In the genomic region with DNA sequence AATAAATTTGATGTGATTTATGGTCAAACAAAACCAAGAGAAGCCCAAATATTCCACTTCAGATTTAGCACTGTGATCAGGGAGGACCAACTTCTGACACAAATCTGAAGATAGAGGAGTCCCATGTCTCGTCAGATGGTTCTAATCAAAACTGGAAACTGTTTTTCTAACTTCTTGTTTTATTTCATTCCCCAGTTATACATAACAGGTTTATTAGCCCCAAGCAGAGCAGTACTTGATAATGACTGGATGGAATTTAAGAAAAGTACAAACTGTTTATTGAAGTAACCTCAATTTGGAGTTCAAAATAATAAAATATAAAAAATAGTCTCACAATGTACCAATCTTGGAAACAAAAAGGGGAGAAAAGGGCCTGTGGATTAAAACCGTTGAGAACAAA, we compare ENCODE assay signal across 20 cellular contexts.
DNase-seq lines count a peak whose midpoint lies in the region; ATAC-seq, FAIRE-seq and TF ChIP-seq lines count a peak whose summit lies in the region.
"Had no signal": no experiment of that assay in that cellular context is flagged by ENCODE, and none has a peak within 500 bp of the region (broad histone marks: within the 10 kb centered on the region; RNA-seq: fewer than 3 reads in every experiment).

No MANE protein-coding gene starts in this region.

- peak overlapping the region; percentile 42 for H3K27ac Mint-ChIP-seq in endothelial cell (ENCODE audit: unreplicated experiment)
- no peak overlapping the region for H3K27ac Mint-ChIP-seq in activated CD8-positive, alpha-beta T cell treated with anti-CD3 and anti-CD28 coated beads for 36 hours
- H3K27ac Mint-ChIP-seq: CD4-positive, alpha-beta T cell; H9 had no signal

- H3K4me1 Mint-ChIP-seq in endothelial cell (ENCODE audit: unreplicated experiment), result peaks cover 16% of the 10 kb centered on the region
- no peaks in the 10 kb centered on the region for H3K4me1 Mint-ChIP-seq in activated CD8-positive, alpha-beta T cell treated with anti-CD3 and anti-CD28 coated beads for 36 hours (ENCODE audit: low read depth)

- TF ChIP-seq CTCF in D721Med (IDR thresholded peaks at IDR 0.05; ENCODE audit: insufficient read depth, missing control alignments), result no peak
- TF ChIP-seq CTCF in endothelial cell (IDR thresholded peaks at IDR 0.05; ENCODE audit: unreplicated experiment), result no peak
- TF ChIP-seq CTCF in suprapubic skin (IDR thresholded peaks at IDR 0.05), result no peak
- TF ChIP-seq CTCF in GM13977 (IDR thresholded peaks at IDR 0.05; ENCODE audit: extremely low read depth, insufficient read depth, missing control alignments), result no peak
- TF ChIP-seq CTCF in activated CD8-positive, alpha-beta T cell treated with anti-CD3 and anti-CD28 coated beads for 36 hours (IDR thresholded peaks at IDR 0.05), result no peak

- H3K36me3 Mint-ChIP-seq in endothelial cell (ENCODE audit: low read depth, unreplicated experiment), result peaks cover 52% of the 10 kb centered on the region
- no peaks in the 10 kb centered on the region for H3K36me3 Mint-ChIP-seq in activated CD8-positive, alpha-beta T cell treated with anti-CD3 and anti-CD28 coated beads for 36 hours (ENCODE audit: low read depth)

- 49% methylated on average over 2 of the region's 2 CpGs for WGBS in suprapubic skin

- no peaks in the 10 kb centered on the region for H3K9me3 ChIP-seq in suprapubic skin
- H3K9me3 ChIP-seq: A549 had no signal

- H3K9me3 Mint-ChIP-seq in endothelial cell (ENCODE audit: unreplicated experiment), result no peaks in the 10 kb centered on the region
- no peaks in the 10 kb centered on the region for H3K9me3 Mint-ChIP-seq in activated CD8-positive, alpha-beta T cell treated with anti-CD3 and anti-CD28 coated beads for 36 hours
- H3K9me3 Mint-ChIP-seq: CD4-positive, alpha-beta T cell; H9 had no signal

- H3K27me3 Mint-ChIP-seq in endothelial cell (ENCODE audit: unreplicated experiment), result peaks cover 13% of the 10 kb centered on the region
- H3K27me3 Mint-ChIP-seq in activated CD8-positive, alpha-beta T cell treated with anti-CD3 and anti-CD28 coated beads for 36 hours, result peaks cover 1% of the 10 kb centered on the region
- H3K27me3 Mint-ChIP-seq: CD4-positive, alpha-beta T cell had no signal

- TF ChIP-seq POLR2A in suprapubic skin (IDR thresholded peaks at IDR 0.05), result no peak

- peak; percentile 53 for FAIRE-seq in D721Med (lab: Jason Lieb, UNC)
- FAIRE-seq: A549, GM12892, GM19239, H1 had no signal

- in situ Hi-C loops in GM13977 (cut with MboI; ENCODE audit: low pct_unique_long_range_greater_than_20kb, low sequenced_read_pairs, unreplicated experiment), result no loop called here

- no peaks in the 10 kb centered on the region for H3K4me1 ChIP-seq in suprapubic skin
- H3K4me1 ChIP-seq: A549 had no signal

- POLR2A ChIA-PET in activated CD8-positive, alpha-beta T cell treated with anti-CD3 and anti-CD28 coated beads for 36 hours (lab: Charles Lee), result no interaction called here

- CTCF ChIA-PET in activated CD8-positive, alpha-beta T cell treated with anti-CD3 and anti-CD28 coated beads for 36 hours (lab: Charles Lee), result no interaction called here

- peak overlapping the region; percentile 39 for H3K27ac ChIP-seq in suprapubic skin
- H3K27ac ChIP-seq: 22Rv1, A549, C4-2B had no signal

- no peak for ATAC-seq in activated CD8-positive, alpha-beta T cell treated with anti-CD3 and anti-CD28 coated beads for 36 hours
- ATAC-seq: A549 had no signal

- H3K4me3 ChIP-seq in suprapubic skin, result no peak overlapping the region
- H3K4me3 ChIP-seq: A549 had no signal

- no peak for DNase-seq in D721Med (ENCODE audit: insufficient read length, low spot score)
- DNase-seq in endothelial cell (ENCODE audit: low spot score), result no peak
- peak; percentile 47 for DNase-seq in left kidney (ENCODE audit: low read depth, low spot score)
- no peak for DNase-seq in suprapubic skin (ENCODE audit: low spot score in 2 of 2)
- no peak for DNase-seq in GM13977 (ENCODE audit: low spot score)
- no peak for DNase-seq in activated naive CD4-positive, alpha-beta T cell treated with Interleukin-2 at 50 U/mL for 16 hours
- DNase-seq in activated CD8-positive, alpha-beta T cell treated with anti-CD3 and anti-CD28 coated beads for 36 hours, result no peak
- DNase-seq in NOMO-1 treated with dmso at 0.1 percent for 144 hours (lab: John Stamatoyannopoulos, UW; ENCODE audit: unreplicated experiment), result no peak
- DNase-seq: AML-193; CD4-positive, alpha-beta T cell; DMS53; DND-41; EL; H9 had no signal

- no peak overlapping the region for H3K4me3 Mint-ChIP-seq in endothelial cell (ENCODE audit: unreplicated experiment)
- no peak overlapping the region for H3K4me3 Mint-ChIP-seq in activated CD8-positive, alpha-beta T cell treated with anti-CD3 and anti-CD28 coated beads for 36 hours
- H3K4me3 Mint-ChIP-seq: CD4-positive, alpha-beta T cell; H9 had no signal

- TF ChIP-seq EP300 in suprapubic skin (IDR thresholded peaks at IDR 0.05), result no peak

- no peaks in the 10 kb centered on the region for H3K36me3 ChIP-seq in suprapubic skin

- H3K27me3 ChIP-seq in suprapubic skin, result no peaks in the 10 kb centered on the region

- intact Hi-C loops in activated CD8-positive, alpha-beta T cell treated with anti-CD3 and anti-CD28 coated beads for 36 hours (cut with micrococcal nuclease), result no loop called here
